Comparison of ENCODE assay signal across 9 cellular contexts in the genomic region with DNA sequence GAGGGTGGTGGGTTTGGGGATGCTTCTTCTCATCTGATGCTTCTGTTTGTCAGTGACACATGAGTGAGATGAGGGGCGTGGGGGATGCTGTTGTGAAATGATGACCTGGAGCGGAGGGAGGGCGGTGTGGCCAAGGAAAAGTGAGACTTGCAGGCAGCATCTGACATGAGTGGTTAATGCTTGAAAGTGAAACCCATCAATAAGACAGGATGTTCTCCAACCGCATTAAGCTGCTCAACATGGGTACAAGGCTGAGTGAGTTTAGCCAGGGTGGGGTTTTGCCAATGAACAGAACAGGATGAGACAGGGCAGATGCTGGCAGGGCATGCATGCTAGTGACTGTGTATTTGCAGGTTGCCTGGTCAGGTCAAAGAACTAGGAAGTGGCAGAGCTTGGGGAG.
A peak's percentile ranks its signal among the peaks of the same experiment; 100 is the strongest.
DNase-seq lines count a peak whose midpoint lies in the region; ATAC-seq and TF ChIP-seq lines count a peak whose summit lies in the region.
"Had no signal": no experiment of that assay in that cellular context is flagged by ENCODE, and none has a peak within 500 bp of the region (broad histone marks: within the 10 kb centered on the region; RNA-seq: fewer than 3 reads in every experiment).

No MANE protein-coding gene starts in this region.

- H3K27me3 Mint-ChIP-seq in T-helper 1 cell treated with Interleukin-12 subunit alpha and Interleukin-12 subunit beta and Interleukin-4 antibody, amounts not matched to agents 30 μg/mL and 1 μg/mL, for 36 hours (ENCODE audit: low read depth): peaks cover 5% of the 10 kb centered on the region

- peak overlapping the region; percentile 24 for H3K27ac ChIP-seq in effector memory CD4-positive, alpha-beta T cell (ENCODE audit: insufficient read depth, low read length, poor library complexity, severe bottlenecking)
- H3K27ac ChIP-seq: VCaP had no signal

- H3K36me3 Mint-ChIP-seq in T-helper 1 cell treated with Interleukin-12 subunit alpha and Interleukin-12 subunit beta and Interleukin-4 antibody, amounts not matched to agents 30 μg/mL and 1 μg/mL, for 36 hours (ENCODE audit: low read depth): peaks cover 3% of the 10 kb centered on the region

- no peaks in the 10 kb centered on the region for H3K36me3 ChIP-seq in effector memory CD4-positive, alpha-beta T cell (ENCODE audit: control insufficient read depth, insufficient read depth, low read length)

- TF ChIP-seq POLR2A in erythroblast (IDR thresholded peaks at IDR 0.05; ENCODE audit: low read length): no peak

- H3K9me3 ChIP-seq in effector memory CD4-positive, alpha-beta T cell (ENCODE audit: control insufficient read depth, low read length): no peaks in the 10 kb centered on the region

- peaks cover 16% of the 10 kb centered on the region for H3K4me1 ChIP-seq in effector memory CD4-positive, alpha-beta T cell (ENCODE audit: control insufficient read depth, insufficient read depth, low read length, poor library complexity, severe bottlenecking)

- H3K9me3 Mint-ChIP-seq in T-helper 1 cell treated with Interleukin-12 subunit alpha and Interleukin-12 subunit beta and Interleukin-4 antibody, amounts not matched to agents 30 μg/mL and 1 μg/mL, for 36 hours: no peaks in the 10 kb centered on the region

- no peak overlapping the region for H3K4me3 ChIP-seq in effector memory CD4-positive, alpha-beta T cell (ENCODE audit: insufficient read depth, low read depth, low read length, poor library complexity, severe bottlenecking)

- peak; percentile 38 for DNase-seq in activated gamma-delta T cell treated with Interleukin-2 at 50 U/mL for 16 hours
- no peak for DNase-seq in activated gamma-delta T cell (lab: John Stamatoyannopoulos, UW)
- peak; percentile 3 to 20 (median 7) for DNase-seq in effector memory CD4-positive, alpha-beta T cell
- DNase-seq in stimulated activated naive CD4-positive, alpha-beta T cell treated with Interleukin-2 at 50 U/mL for 16 hours (lab: John Stamatoyannopoulos, UW): peak; percentile 70
- no peak for DNase-seq in SKM-1 treated with dmso at 0.1 percent for 144 hours (lab: John Stamatoyannopoulos, UW; ENCODE audit: unreplicated experiment)
- DNase-seq in erythroblast (lab: John Stamatoyannopoulos, UW): no peak

- H3K4me1 Mint-ChIP-seq in T-helper 1 cell treated with Interleukin-12 subunit alpha and Interleukin-12 subunit beta and Interleukin-4 antibody, amounts not matched to agents 30 μg/mL and 1 μg/mL, for 36 hours (ENCODE audit: low read depth): peaks cover 28% of the 10 kb centered on the region

- H3K27ac Mint-ChIP-seq in T-helper 1 cell treated with Interleukin-12 subunit alpha and Interleukin-12 subunit beta and Interleukin-4 antibody, amounts not matched to agents 30 μg/mL and 1 μg/mL, for 36 hours: peak overlapping the region; percentile 88

- ATAC-seq in GM18519 (IDR thresholded peaks at IDR 0.05; ENCODE audit: low FRiP score, unreplicated experiment): no peak

- peak overlapping the region; percentile 63 for H3K4me3 Mint-ChIP-seq in T-helper 1 cell treated with Interleukin-12 subunit alpha and Interleukin-12 subunit beta and Interleukin-4 antibody, amounts not matched to agents 30 μg/mL and 1 μg/mL, for 36 hours

- no peaks in the 10 kb centered on the region for H3K27me3 ChIP-seq in effector memory CD4-positive, alpha-beta T cell (replicated peaks; ENCODE audit: control insufficient read depth, insufficient read depth, low read length, poor library complexity, severe bottlenecking)

Comparison
In these comparisons a context has a peak if more than half of its experiments do, and no peak if none do; other contexts are left out.
1. DNase-seq: peak in activated gamma-delta T cell treated with Interleukin-2 at 50 U/mL for 16 hours (single experiment), effector memory CD4-positive, alpha-beta T cell (3 of 3) and stimulated activated naive CD4-positive, alpha-beta T cell treated with Interleukin-2 at 50 U/mL for 16 hours (single experiment); none in activated gamma-delta T cell (single experiment), SKM-1 treated with dmso at 0.1 percent for 144 hours (single experiment) and erythroblast (0 of 2).